In the genomic region with DNA sequence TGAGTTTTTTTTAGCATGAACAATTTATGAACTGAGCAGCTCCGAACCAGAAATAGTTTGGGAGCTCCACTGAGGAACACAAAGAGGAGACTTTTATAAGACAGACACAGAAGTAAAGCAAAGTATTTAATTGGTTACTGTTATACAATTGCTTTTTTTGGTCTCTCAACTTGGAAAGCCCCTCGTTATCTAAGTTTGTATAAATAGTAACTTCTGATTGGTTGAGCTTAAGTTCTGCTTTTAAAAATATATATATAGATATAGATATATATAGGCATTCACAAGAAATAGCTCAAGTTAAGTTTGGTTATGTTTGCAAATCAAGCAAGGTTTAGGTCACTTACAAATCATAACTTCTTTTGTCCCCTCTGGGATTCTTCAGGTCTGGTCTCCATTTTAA, we compare ENCODE assay signal across 39 cellular contexts. TPM values are rescaled to one million over a fixed set of nuclear protein-coding genes. Genes with fewer than 3 reads are reported as not detected.
"Had no signal": no experiment of that assay in that cellular context is flagged by ENCODE, and none has a peak within 500 bp of the region (broad histone marks: within the 10 kb centered on the region; RNA-seq: fewer than 3 reads in every experiment).

No MANE protein-coding gene starts in this region.

- H3K4me3 ChIP-seq: adrenal gland, body of pancreas, esophagus muscularis mucosa, gastrocnemius medialis, heart left ventricle had no signal

- FAIRE-seq: colon had no signal

- H3K36me3 Mint-ChIP-seq: activated CD4-positive, alpha-beta memory T cell treated with anti-CD3 and anti-CD28 coated beads for 36 hours; activated CD8-positive, alpha-beta memory T cell treated with anti-CD3 and anti-CD28 coated beads, Interleukin-2, amount 10 ng/mL, durations not matched to agents 7 days and 5 days; activated naive CD4-positive, alpha-beta T cell treated with anti-CD3 and anti-CD28 coated beads, Interleukin-2, amount 50 U/mL, for 24 hours; activated naive CD8-positive, alpha-beta T cell treated with anti-CD3 and anti-CD28 coated beads for 36 hours had no signal

- H3K9me3 Mint-ChIP-seq: activated CD4-positive, alpha-beta memory T cell treated with anti-CD3 and anti-CD28 coated beads for 36 hours; activated CD4-positive, alpha-beta T cell treated with anti-CD3 and anti-CD28 coated beads, Interleukin-2, amount 10 ng/mL, durations not matched to agents 24 days and 14 days; activated naive CD4-positive, alpha-beta T cell treated with anti-CD3 and anti-CD28 coated beads for 36 hours; activated naive CD4-positive, alpha-beta T cell treated with anti-CD3 and anti-CD28 coated beads, Interleukin-2, amount 50 U/mL, for 24 hours; activated naive CD8-positive, alpha-beta T cell treated with anti-CD3 and anti-CD28 coated beads for 36 hours; activated naive CD8-positive, alpha-beta T cell treated with anti-CD3 and anti-CD28 coated beads, Interleukin-2, amount 50 U/mL, for 24 hours; activated T-helper 1 cell treated with anti-CD3 and anti-CD28 coated beads, Interleukin-12 subunit alpha, Interleukin-12 subunit beta, Interleukin-2, Interleukin-4 antibody, amounts not matched to agents 30 ng/mL and 10 ng/mL and 1 ng/mL, durations not matched to agents 14 hours and 24 hours and 36 hours; activated T-helper 2 cell treated with anti-CD3 and anti-CD28 coated beads, Interferon-gamma antibody, Interleukin-2, Interleukin-4, amounts not matched to agents 10 μg/mL and 5 μg/mL and 100 μg/mL, durations not matched to agents 14 hours and 24 hours and 36 hours; effector memory CD8-positive, alpha-beta T cell; T-helper 2 cell treated with Interferon-gamma antibody and Interleukin-4, amounts not matched to agents 5 μg/mL and 100 μg/mL, for 36 hours had no signal

- H3K27ac ChIP-seq: adrenal gland, body of pancreas, esophagus muscularis mucosa, foreskin keratinocyte, gastrocnemius medialis, heart left ventricle, WERI-Rb-1 had no signal

- H3K9me3 ChIP-seq: adrenal gland, body of pancreas, esophagus muscularis mucosa, gastrocnemius medialis, heart left ventricle had no signal

- ATAC-seq: activated CD4-positive, alpha-beta T cell treated with anti-CD3 and anti-CD28 coated beads for 36 hours; activated CD8-positive, alpha-beta memory T cell treated with anti-CD3 and anti-CD28 coated beads, Interleukin-2, amount 10 ng/mL, durations not matched to agents 7 days and 5 days; activated CD8-positive, alpha-beta T cell treated with anti-CD3 and anti-CD28 coated beads, Interleukin-2, amount 10 ng/mL, durations not matched to agents 7 days and 5 days; activated naive CD8-positive, alpha-beta T cell treated with anti-CD3 and anti-CD28 coated beads, Interleukin-2, amount 50 U/mL, for 24 hours; body of pancreas; effector memory CD8-positive, alpha-beta T cell; foreskin keratinocyte; gastrocnemius medialis; heart left ventricle; T-helper 17 cell had no signal

- H3K27ac Mint-ChIP-seq: activated CD4-positive, alpha-beta memory T cell treated with anti-CD3 and anti-CD28 coated beads for 36 hours; activated CD4-positive, alpha-beta T cell treated with anti-CD3 and anti-CD28 coated beads for 36 hours; activated CD4-positive, alpha-beta T cell treated with anti-CD3 and anti-CD28 coated beads, Interleukin-2, amount 10 ng/mL, durations not matched to agents 24 days and 14 days; activated CD8-positive, alpha-beta memory T cell treated with anti-CD3 and anti-CD28 coated beads, Interleukin-2, amount 10 ng/mL, durations not matched to agents 7 days and 5 days; activated CD8-positive, alpha-beta T cell treated with anti-CD3 and anti-CD28 coated beads, Interleukin-2, amount 10 ng/mL, durations not matched to agents 7 days and 5 days; activated naive CD4-positive, alpha-beta T cell treated with anti-CD3 and anti-CD28 coated beads for 36 hours; activated naive CD4-positive, alpha-beta T cell treated with anti-CD3 and anti-CD28 coated beads, Interleukin-2, amount 50 U/mL, for 24 hours; activated naive CD8-positive, alpha-beta T cell treated with anti-CD3 and anti-CD28 coated beads for 36 hours; activated naive CD8-positive, alpha-beta T cell treated with anti-CD3 and anti-CD28 coated beads, Interleukin-2, amount 50 U/mL, for 24 hours; activated T-helper 1 cell treated with anti-CD3 and anti-CD28 coated beads, Interleukin-12 subunit alpha, Interleukin-12 subunit beta, Interleukin-2, Interleukin-4 antibody, amounts not matched to agents 30 ng/mL and 10 ng/mL and 1 ng/mL, durations not matched to agents 14 hours and 24 hours and 36 hours; activated T-helper 2 cell treated with anti-CD3 and anti-CD28 coated beads, Interferon-gamma antibody, Interleukin-2, Interleukin-4, amounts not matched to agents 10 μg/mL and 5 μg/mL and 100 μg/mL, durations not matched to agents 14 hours and 24 hours and 36 hours; effector memory CD8-positive, alpha-beta T cell; T-helper 17 cell; T-helper 2 cell treated with Interferon-gamma antibody and Interleukin-4, amounts not matched to agents 5 μg/mL and 100 μg/mL, for 36 hours had no signal

- H3K27me3 ChIP-seq: body of pancreas had no signal

- DNase-seq: activated CD4-positive, alpha-beta memory T cell treated with anti-CD3 and anti-CD28 coated beads for 36 hours; activated CD4-positive, alpha-beta T cell treated with anti-CD3 and anti-CD28 coated beads for 36 hours; activated CD4-positive, alpha-beta T cell treated with anti-CD3 and anti-CD28 coated beads, Interleukin-2, amount 10 ng/mL, durations not matched to agents 24 days and 14 days; activated CD4-positive, CD25-positive, alpha-beta regulatory T cell; activated CD4-positive, CD25-positive, alpha-beta regulatory T cell treated with anti-CD3 and anti-CD28 coated beads, Interleukin-2, amount 50 U/mL, for 72 hours; activated CD8-positive, alpha-beta memory T cell treated with anti-CD3 and anti-CD28 coated beads, Interleukin-2, amount 10 ng/mL, durations not matched to agents 7 days and 5 days; activated CD8-positive, alpha-beta memory T cell treated with anti-CD3 and anti-CD28 coated beads, Interleukin-2, amount 50 U/mL, for 4 hours; activated CD8-positive, alpha-beta T cell treated with anti-CD3 and anti-CD28 coated beads, Interleukin-2, amount 10 ng/mL, durations not matched to agents 7 days and 5 days; activated effector memory CD4-positive, alpha-beta T cell treated with anti-CD3 and anti-CD28 coated beads, Interleukin-2, amount 50 U/mL, for 16 hours; activated naive CD4-positive, alpha-beta T cell treated with anti-CD3 and anti-CD28 coated beads for 36 hours; activated naive CD8-positive, alpha-beta T cell treated with anti-CD3 and anti-CD28 coated beads for 36 hours; activated naive CD8-positive, alpha-beta T cell treated with anti-CD3 and anti-CD28 coated beads, Interleukin-2, amount 50 U/mL, for 24 hours; activated T-cell treated with anti-CD3 and anti-CD28 coated beads, Interleukin-2, amount 50 U/mL, for 1 hour; activated T-cell treated with anti-CD3 and anti-CD28 coated beads, Interleukin-2, amount 50 U/mL, for 48 hours; adrenal gland; amygdala; aorta; body of pancreas; caudate nucleus; cortex of kidney; dermis blood vessel endothelial cell; effector CD4-positive, alpha-beta T cell; effector memory CD8-positive, alpha-beta T cell; erythroblast; foreskin keratinocyte; gastrocnemius medialis; glutamatergic neuron; heart left ventricle; T-helper 17 cell; T1000; WERI-Rb-1 had no signal

- H3K4me3 Mint-ChIP-seq: activated CD4-positive, alpha-beta memory T cell treated with anti-CD3 and anti-CD28 coated beads for 36 hours; activated CD4-positive, alpha-beta T cell treated with anti-CD3 and anti-CD28 coated beads for 36 hours; activated CD4-positive, alpha-beta T cell treated with anti-CD3 and anti-CD28 coated beads, Interleukin-2, amount 10 ng/mL, durations not matched to agents 24 days and 14 days; activated CD8-positive, alpha-beta memory T cell treated with anti-CD3 and anti-CD28 coated beads, Interleukin-2, amount 10 ng/mL, durations not matched to agents 7 days and 5 days; activated CD8-positive, alpha-beta T cell treated with anti-CD3 and anti-CD28 coated beads, Interleukin-2, amount 10 ng/mL, durations not matched to agents 7 days and 5 days; activated naive CD4-positive, alpha-beta T cell treated with anti-CD3 and anti-CD28 coated beads for 36 hours; activated naive CD4-positive, alpha-beta T cell treated with anti-CD3 and anti-CD28 coated beads, Interleukin-2, amount 50 U/mL, for 24 hours; activated naive CD8-positive, alpha-beta T cell treated with anti-CD3 and anti-CD28 coated beads for 36 hours; activated naive CD8-positive, alpha-beta T cell treated with anti-CD3 and anti-CD28 coated beads, Interleukin-2, amount 50 U/mL, for 24 hours; activated T-helper 1 cell treated with anti-CD3 and anti-CD28 coated beads, Interleukin-12 subunit alpha, Interleukin-12 subunit beta, Interleukin-2, Interleukin-4 antibody, amounts not matched to agents 30 ng/mL and 10 ng/mL and 1 ng/mL, durations not matched to agents 14 hours and 24 hours and 36 hours; effector memory CD8-positive, alpha-beta T cell; T-helper 17 cell; T-helper 2 cell treated with Interferon-gamma antibody and Interleukin-4, amounts not matched to agents 5 μg/mL and 100 μg/mL, for 36 hours had no signal

- H3K36me3 ChIP-seq: adrenal gland, esophagus muscularis mucosa, gastrocnemius medialis, heart left ventricle, WERI-Rb-1 had no signal

- H3K4me1 ChIP-seq: foreskin keratinocyte had no signal

RNA-seq across cellular contexts. Expression of a gene that starts 20.2 kb away (rescaled TPM):
- total RNA-seq: activated CD4-positive, alpha-beta memory T cell treated with anti-CD3 and anti-CD28 coated beads for 36 hours; activated CD4-positive, alpha-beta T cell treated with anti-CD3 and anti-CD28 coated beads for 36 hours; activated CD4-positive, alpha-beta T cell treated with anti-CD3 and anti-CD28 coated beads, Interleukin-2, amount 10 ng/mL, durations not matched to agents 24 days and 14 days; activated CD8-positive, alpha-beta memory T cell treated with anti-CD3 and anti-CD28 coated beads for 36 hours; activated naive CD4-positive, alpha-beta T cell treated with anti-CD3 and anti-CD28 coated beads for 36 hours; activated T-helper 1 cell treated with anti-CD3 and anti-CD28 coated beads, Interleukin-12 subunit alpha, Interleukin-12 subunit beta, Interleukin-2, Interleukin-4 antibody, amounts not matched to agents 30 ng/mL and 10 ng/mL and 1 ng/mL, durations not matched to agents 14 hours and 24 hours and 36 hours; activated T-helper 2 cell treated with anti-CD3 and anti-CD28 coated beads, Interferon-gamma antibody, Interleukin-2, Interleukin-4, amounts not matched to agents 10 μg/mL and 5 μg/mL and 100 μg/mL, durations not matched to agents 14 hours and 24 hours and 36 hours; adrenal gland; aorta; body of pancreas; chondrocyte; dermis blood vessel endothelial cell; esophagus muscularis mucosa; foreskin keratinocyte; gastrocnemius medialis; heart left ventricle; T-helper 17 cell had no signal
- polyA plus RNA-seq: adrenal gland, aorta, foreskin keratinocyte, heart left ventricle had no signal

RNA-seq across cellular contexts. Expression of a gene that starts 28.7 kb away (rescaled TPM):
- total RNA-seq: activated CD4-positive, alpha-beta T cell treated with anti-CD3 and anti-CD28 coated beads, Interleukin-2, amount 10 ng/mL, durations not matched to agents 24 days and 14 days; activated CD8-positive, alpha-beta memory T cell treated with anti-CD3 and anti-CD28 coated beads for 36 hours; activated CD8-positive, alpha-beta memory T cell treated with anti-CD3 and anti-CD28 coated beads, Interleukin-2, amount 10 ng/mL, durations not matched to agents 7 days and 5 days; activated CD8-positive, alpha-beta T cell treated with anti-CD3 and anti-CD28 coated beads, Interleukin-2, amount 10 ng/mL, durations not matched to agents 7 days and 5 days; activated T-helper 1 cell treated with anti-CD3 and anti-CD28 coated beads, Interleukin-12 subunit alpha, Interleukin-12 subunit beta, Interleukin-2, Interleukin-4 antibody, amounts not matched to agents 30 ng/mL and 10 ng/mL and 1 ng/mL, durations not matched to agents 14 hours and 24 hours and 36 hours; activated T-helper 2 cell treated with anti-CD3 and anti-CD28 coated beads, Interferon-gamma antibody, Interleukin-2, Interleukin-4, amounts not matched to agents 10 μg/mL and 5 μg/mL and 100 μg/mL, durations not matched to agents 14 hours and 24 hours and 36 hours; body of pancreas; dermis blood vessel endothelial cell; foreskin keratinocyte had no signal
- polyA plus RNA-seq: foreskin keratinocyte had no signal
